In the genomic region with DNA sequence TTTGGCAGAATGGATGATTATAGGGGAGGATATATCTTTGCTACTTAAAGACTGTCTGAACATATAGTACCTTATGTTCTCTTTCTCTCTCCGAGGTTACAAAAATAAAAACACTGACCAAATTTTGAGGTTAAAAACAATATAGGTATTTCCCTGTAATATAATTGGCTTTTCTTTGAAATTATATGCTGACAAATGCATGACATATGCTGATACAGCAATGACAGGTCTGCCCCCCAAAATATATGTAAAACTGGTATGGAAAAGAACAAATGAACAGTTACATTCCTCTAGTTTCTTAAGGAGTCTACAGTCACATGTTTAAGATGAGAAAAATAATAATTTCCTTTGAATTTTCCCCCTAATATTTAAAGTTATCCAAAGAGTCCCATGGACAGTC, we compare ENCODE assay signal across 37 cellular contexts.
"Had no signal": no experiment of that assay in that cellular context is flagged by ENCODE, and none has a peak within 500 bp of the region (broad histone marks: within the 10 kb centered on the region; RNA-seq: fewer than 3 reads in every experiment).

No MANE protein-coding gene starts in this region.

- H3K36me3 Mint-ChIP-seq: activated CD4-positive, alpha-beta memory T cell treated with anti-CD3 and anti-CD28 coated beads for 36 hours; activated naive CD4-positive, alpha-beta T cell treated with anti-CD3 and anti-CD28 coated beads, Interleukin-2, amount 50 U/mL, for 72 hours; activated naive CD8-positive, alpha-beta T cell treated with anti-CD3 and anti-CD28 coated beads, Interleukin-2, amount 10 ng/mL, durations not matched to agents 7 days and 5 days had no signal

- H3K27ac ChIP-seq: ascending aorta, cardiac muscle cell, VCaP had no signal

- H3K4me3 ChIP-seq: ascending aorta, cardiac muscle cell had no signal

- H3K27me3 ChIP-seq: ascending aorta, cardiac muscle cell had no signal

- H3K9me3 ChIP-seq: ascending aorta had no signal

- H3K27ac Mint-ChIP-seq: activated B cell treated with CpG ODN at 0.5 μM for 24 hours; activated CD4-positive, alpha-beta memory T cell treated with anti-CD3 and anti-CD28 coated beads for 36 hours; activated CD4-positive, alpha-beta T cell treated with anti-CD3 and anti-CD28 coated beads, Interleukin-2, amount 10 ng/mL, durations not matched to agents 24 days and 14 days; activated CD8-positive, alpha-beta T cell treated with anti-CD3 and anti-CD28 coated beads for 36 hours; activated naive CD4-positive, alpha-beta T cell treated with anti-CD3 and anti-CD28 coated beads for 36 hours; activated naive CD4-positive, alpha-beta T cell treated with anti-CD3 and anti-CD28 coated beads, Interleukin-2, amount 50 U/mL, for 72 hours; activated naive CD8-positive, alpha-beta T cell treated with anti-CD3 and anti-CD28 coated beads, Interleukin-2, amount 10 ng/mL, durations not matched to agents 7 days and 5 days; activated naive CD8-positive, alpha-beta T cell treated with anti-CD3 and anti-CD28 coated beads, Interleukin-2, amount 50 U/mL, for 24 hours; activated T-cell treated with anti-CD3 and anti-CD28 coated beads, Interleukin-2, amount 50 U/mL, for 72 hours; activated T-helper 1 cell treated with anti-CD3 and anti-CD28 coated beads, Interleukin-12 subunit alpha, Interleukin-12 subunit beta, Interleukin-2, Interleukin-4 antibody, amounts not matched to agents 30 ng/mL and 10 ng/mL and 1 ng/mL, durations not matched to agents 14 hours and 24 hours and 36 hours; activated T-helper 17 cell treated with anti-CD3 and anti-CD28 coated beads, Interleukin-2, amount 50 U/mL, for 72 hours; T-helper 1 cell treated with Interleukin-12 subunit alpha and Interleukin-12 subunit beta and Interleukin-4 antibody, amounts not matched to agents 30 μg/mL and 1 μg/mL, for 36 hours; T-helper 2 cell treated with Interferon-gamma antibody and Interleukin-4, amounts not matched to agents 5 μg/mL and 100 μg/mL, for 36 hours had no signal

- DNase-seq: activated B cell treated with CpG ODN at 0.5 μM for 24 hours; activated CD4-positive, alpha-beta memory T cell treated with anti-CD3 and anti-CD28 coated beads for 36 hours; activated CD4-positive, alpha-beta T cell treated with anti-CD3 and anti-CD28 coated beads for 4 hours; activated CD4-positive, alpha-beta T cell treated with anti-CD3 and anti-CD28 coated beads, Interleukin-2, amount 10 ng/mL, durations not matched to agents 24 days and 14 days; activated CD4-positive, alpha-beta T cell treated with anti-CD3 and anti-CD28 coated beads, Interleukin-2, amount 50 U/mL, for 1 hour; activated CD4-positive, alpha-beta T cell treated with anti-CD3 and anti-CD28 coated beads, Interleukin-2, amount 50 U/mL, for 4 hours; activated CD4-positive, CD25-positive, alpha-beta regulatory T cell treated with anti-CD3 and anti-CD28 coated beads, Interleukin-2, amount 50 U/mL, for 72 hours; activated CD8-positive, alpha-beta memory T cell treated with anti-CD3 and anti-CD28 coated beads, Interleukin-2, amount 50 U/mL, for 4 hours; activated CD8-positive, alpha-beta T cell treated with anti-CD3 and anti-CD28 coated beads for 36 hours; activated effector memory CD4-positive, alpha-beta T cell treated with anti-CD3 and anti-CD28 coated beads, Interleukin-2, amount 50 U/mL, for 16 hours; activated gamma-delta T cell treated with Interleukin-2 at 50 U/mL for 16 hours; activated naive CD4-positive, alpha-beta T cell; activated naive CD4-positive, alpha-beta T cell treated with anti-CD3 and anti-CD28 coated beads for 36 hours; activated naive CD4-positive, alpha-beta T cell treated with anti-CD3 and anti-CD28 coated beads, Interleukin-2, amount 50 U/mL, for 16 hours; activated naive CD8-positive, alpha-beta T cell treated with anti-CD3 and anti-CD28 coated beads, Interleukin-2, amount 10 ng/mL, durations not matched to agents 7 days and 5 days; activated naive CD8-positive, alpha-beta T cell treated with anti-CD3 and anti-CD28 coated beads, Interleukin-2, amount 50 U/mL, for 24 hours; activated T-cell treated with anti-CD3 and anti-CD28 coated beads for 4 hours; activated T-cell treated with anti-CD3 and anti-CD28 coated beads, Interleukin-2, amount 50 U/mL, for 1 hour; activated T-cell treated with anti-CD3 and anti-CD28 coated beads, Interleukin-2, amount 50 U/mL, for 4 hours; activated T-cell treated with anti-CD3 and anti-CD28 coated beads, Interleukin-2, amount 50 U/mL, for 72 hours; amygdala; anterior cingulate cortex; caudate nucleus; cerebellar nuclear complex; T-helper 1 cell; T-helper 2 cell; T-helper 9 cell had no signal

- H3K4me3 Mint-ChIP-seq: activated B cell treated with CpG ODN at 0.5 μM for 24 hours; activated CD4-positive, alpha-beta memory T cell treated with anti-CD3 and anti-CD28 coated beads for 36 hours; activated CD4-positive, alpha-beta T cell treated with anti-CD3 and anti-CD28 coated beads, Interleukin-2, amount 10 ng/mL, durations not matched to agents 24 days and 14 days; activated CD8-positive, alpha-beta T cell treated with anti-CD3 and anti-CD28 coated beads for 36 hours; activated naive CD4-positive, alpha-beta T cell treated with anti-CD3 and anti-CD28 coated beads for 36 hours; activated naive CD8-positive, alpha-beta T cell treated with anti-CD3 and anti-CD28 coated beads, Interleukin-2, amount 10 ng/mL, durations not matched to agents 7 days and 5 days; activated naive CD8-positive, alpha-beta T cell treated with anti-CD3 and anti-CD28 coated beads, Interleukin-2, amount 50 U/mL, for 24 hours; activated T-cell treated with anti-CD3 and anti-CD28 coated beads, Interleukin-2, amount 50 U/mL, for 4 hours; activated T-cell treated with anti-CD3 and anti-CD28 coated beads, Interleukin-2, amount 50 U/mL, for 72 hours; activated T-helper 1 cell treated with anti-CD3 and anti-CD28 coated beads, Interleukin-12 subunit alpha, Interleukin-12 subunit beta, Interleukin-2, Interleukin-4 antibody, amounts not matched to agents 30 ng/mL and 10 ng/mL and 1 ng/mL, durations not matched to agents 14 hours and 24 hours and 36 hours; activated T-helper 17 cell treated with anti-CD3 and anti-CD28 coated beads, Interleukin-2, amount 50 U/mL, for 72 hours; brain; central memory CD8-positive, alpha-beta T cell; T-helper 1 cell treated with Interleukin-12 subunit alpha and Interleukin-12 subunit beta and Interleukin-4 antibody, amounts not matched to agents 30 μg/mL and 1 μg/mL, for 36 hours; T-helper 2 cell treated with Interferon-gamma antibody and Interleukin-4, amounts not matched to agents 5 μg/mL and 100 μg/mL, for 36 hours had no signal

- H3K4me1 Mint-ChIP-seq: activated B cell treated with CpG ODN at 0.5 μM for 24 hours; activated CD4-positive, alpha-beta T cell treated with anti-CD3 and anti-CD28 coated beads, Interleukin-2, amount 10 ng/mL, durations not matched to agents 24 days and 14 days; activated naive CD8-positive, alpha-beta T cell treated with anti-CD3 and anti-CD28 coated beads, Interleukin-2, amount 10 ng/mL, durations not matched to agents 7 days and 5 days; activated naive CD8-positive, alpha-beta T cell treated with anti-CD3 and anti-CD28 coated beads, Interleukin-2, amount 50 U/mL, for 24 hours; activated T-helper 17 cell treated with anti-CD3 and anti-CD28 coated beads, Interleukin-2, amount 50 U/mL, for 72 hours; brain; central memory CD8-positive, alpha-beta T cell had no signal

- H3K27me3 Mint-ChIP-seq: activated B cell treated with CpG ODN at 0.5 μM for 24 hours; activated CD4-positive, alpha-beta memory T cell treated with anti-CD3 and anti-CD28 coated beads for 36 hours; activated CD4-positive, alpha-beta T cell treated with anti-CD3 and anti-CD28 coated beads, Interleukin-2, amount 10 ng/mL, durations not matched to agents 24 days and 14 days; activated CD8-positive, alpha-beta T cell treated with anti-CD3 and anti-CD28 coated beads for 36 hours; activated naive CD8-positive, alpha-beta T cell treated with anti-CD3 and anti-CD28 coated beads, Interleukin-2, amount 10 ng/mL, durations not matched to agents 7 days and 5 days; activated naive CD8-positive, alpha-beta T cell treated with anti-CD3 and anti-CD28 coated beads, Interleukin-2, amount 50 U/mL, for 24 hours; activated T-helper 17 cell treated with anti-CD3 and anti-CD28 coated beads, Interleukin-2, amount 50 U/mL, for 72 hours; brain; central memory CD8-positive, alpha-beta T cell had no signal

- H3K36me3 ChIP-seq: cardiac muscle cell had no signal

- H3K9me3 Mint-ChIP-seq: activated B cell treated with CpG ODN at 0.5 μM for 24 hours; activated CD4-positive, alpha-beta T cell treated with anti-CD3 and anti-CD28 coated beads, Interleukin-2, amount 10 ng/mL, durations not matched to agents 24 days and 14 days; activated naive CD4-positive, alpha-beta T cell treated with anti-CD3 and anti-CD28 coated beads for 36 hours; activated naive CD8-positive, alpha-beta T cell treated with anti-CD3 and anti-CD28 coated beads, Interleukin-2, amount 50 U/mL, for 24 hours; activated T-helper 1 cell treated with anti-CD3 and anti-CD28 coated beads, Interleukin-12 subunit alpha, Interleukin-12 subunit beta, Interleukin-2, Interleukin-4 antibody, amounts not matched to agents 30 ng/mL and 10 ng/mL and 1 ng/mL, durations not matched to agents 14 hours and 24 hours and 36 hours; brain; T-helper 1 cell treated with Interleukin-12 subunit alpha and Interleukin-12 subunit beta and Interleukin-4 antibody, amounts not matched to agents 30 μg/mL and 1 μg/mL, for 36 hours had no signal

- ATAC-seq: activated CD8-positive, alpha-beta T cell treated with anti-CD3 and anti-CD28 coated beads for 36 hours; activated naive CD4-positive, alpha-beta T cell treated with anti-CD3 and anti-CD28 coated beads, Interleukin-2, amount 50 U/mL, for 72 hours; activated naive CD8-positive, alpha-beta T cell treated with anti-CD3 and anti-CD28 coated beads, Interleukin-2, amount 50 U/mL, for 24 hours; activated T-cell treated with anti-CD3 and anti-CD28 coated beads, Interleukin-2, amount 50 U/mL, for 4 hours; activated T-cell treated with anti-CD3 and anti-CD28 coated beads, Interleukin-2, amount 50 U/mL, for 72 hours; activated T-helper 17 cell treated with anti-CD3 and anti-CD28 coated beads, Interleukin-2, amount 50 U/mL, for 72 hours had no signal
